Comparison of ENCODE assay signal across 9 cellular contexts in genomic region chr17:38742431-38743308, GRCh38. TPM values are rescaled to one million over a fixed set of nuclear protein-coding genes. Genes with fewer than 3 reads are reported as not detected.
DNase-seq lines count a peak whose midpoint lies in the region; ATAC-seq and TF ChIP-seq lines count a peak whose summit lies in the region.
"Had no signal": no experiment of that assay in that cellular context is flagged by ENCODE, and none has a peak within 500 bp of the region (broad histone marks: within the 10 kb centered on the region; RNA-seq: fewer than 3 reads in every experiment).

No MANE protein-coding gene starts in this region.

- TF ChIP-seq CTCF in hepatocyte (IDR thresholded peaks at IDR 0.05; ENCODE audit: poor library complexity): no peak
- no peak for TF ChIP-seq CTCF in thyroid gland (IDR thresholded peaks at IDR 0.05)
- no peak for TF ChIP-seq CTCF in PC-9 (conservative IDR thresholded peaks at IDR 0.05)

- H3K27me3 ChIP-seq in hepatocyte (no peaks in the 10 kb centered on the region), thyroid gland (no peaks in the 10 kb centered on the region), PC-9 (ENCODE audit: insufficient read depth, low read depth) (no peaks in the 10 kb centered on the region)

- H3K9me3 ChIP-seq in hepatocyte (ENCODE audit: low read depth) (no peaks in the 10 kb centered on the region), thyroid gland (no peaks in the 10 kb centered on the region), PC-9 (ENCODE audit: insufficient read depth, low read depth) (no peaks in the 10 kb centered on the region)

- 68% methylated on average over 22 of the region's 22 CpGs for WGBS in hepatocyte (ENCODE audit: low lambda C conversion rate, missing lambda C conversion rate)
- 31 to 34% methylated on average over 15 to 20 of the region's 22 CpGs for WGBS in thyroid gland, 2 donors

- H3K36me3 ChIP-seq in hepatocyte (replicated peaks; ENCODE audit: insufficient read depth, low read depth) (no peaks in the 10 kb centered on the region), thyroid gland (peaks cover 2 to 14% of the 10 kb centered on the region in 2 donors), PC-9 (ENCODE audit: low read depth) (peaks cover 9% of the 10 kb centered on the region; the same call in 1 of the 2 replicates)

- no peak overlapping the region for H2AFZ ChIP-seq in hepatocyte
- no peak overlapping the region for H2AFZ ChIP-seq in PC-9

- peak; percentile 84 for DNase-seq in AG08396 (ENCODE audit: low spot score)
- peak; percentile 83 for DNase-seq in NCI-H1092 (lab: John Stamatoyannopoulos, UW)
- peak; percentile 81 for DNase-seq in amniotic epithelial cell (ENCODE audit: low read depth)
- peak; percentile 86 for DNase-seq in hepatocyte (ENCODE audit: low spot score)
- DNase-seq in thyroid gland: peak; percentile 37 to 45
- DNase-seq in PC-9: no peak
- DNase-seq: activated B cell treated with CpG ODN at 0.5 μM for 24 hours had no signal

- ATAC-seq in GM19455 (IDR thresholded peaks at IDR 0.05; ENCODE audit: unreplicated experiment) (no peak), GM18520 (IDR thresholded peaks at IDR 0.05; ENCODE audit: unreplicated experiment) (no peak)

- no peak for TF ChIP-seq POLR2A in thyroid gland (IDR thresholded peaks at IDR 0.05)

- H3K4me3 ChIP-seq in hepatocyte (no peak overlapping the region), thyroid gland (replicated peaks in 1 of 3) (peak overlapping the region in 1 of 3 donors; percentile 0), PC-9 (no peak overlapping the region)

- POLR2A ChIA-PET in PC-9 (lab: Charles Lee; ENCODE audit: unreplicated experiment): no interaction called here

- peaks cover 33% of the 10 kb centered on the region; the same call in 1 of the 2 replicates for H3F3A ChIP-seq in PC-9 (ENCODE audit: insufficient read depth, low read depth)

- H3K4me1 ChIP-seq in hepatocyte (ENCODE audit: insufficient read depth): peaks cover 44% of the 10 kb centered on the region
- H3K4me1 ChIP-seq in thyroid gland: peaks cover 37 to 54% of the 10 kb centered on the region in 2 donors
- peaks cover 27% of the 10 kb centered on the region for H3K4me1 ChIP-seq in PC-9 (replicated peaks; ENCODE audit: insufficient read depth)

- no TSS peak for BruUV-seq in PC-9 (replicated peaks; lab: Mats Ljungman, UMichigan)

- H3K27ac ChIP-seq in hepatocyte (peak overlapping the region; percentile 94), thyroid gland (peak overlapping the region; percentile 8 to 57 (median 49)), PC-9 (no peak overlapping the region)

- H3K9me2 ChIP-seq in hepatocyte (replicated peaks; ENCODE audit: insufficient read depth) (no peaks in the 10 kb centered on the region), PC-9 (ENCODE audit: insufficient read depth) (no peaks in the 10 kb centered on the region)

- H4K20me1 ChIP-seq in hepatocyte (ENCODE audit: insufficient read depth, poor library complexity, severe bottlenecking) (peaks cover 63% of the 10 kb centered on the region), PC-9 (ENCODE audit: insufficient read depth) (peaks cover 52% of the 10 kb centered on the region)

- H3K79me2 ChIP-seq in hepatocyte (peaks cover 95% of the 10 kb centered on the region), PC-9 (ENCODE audit: low read depth) (peaks cover 64% of the 10 kb centered on the region)

- CTCF ChIA-PET in PC-9 (lab: Charles Lee): interaction anchor here (0.7 kb wide), 1 partner anchor 11 kb away, joined by 4 read pairs; no protein-coding TSS in a partner anchor

- H3K4me2 ChIP-seq in hepatocyte (peak overlapping the region; percentile 69), PC-9 (no peak overlapping the region)

- intact Hi-C loops in thyroid gland (cut with DNase I): no loop called here
- intact Hi-C loops in PC-9 (cut with micrococcal nuclease; ENCODE audit: unreplicated experiment): no loop called here

RNA-seq across cellular contexts. Expression of gene PCGF2, which starts 5.5 kb away (rescaled TPM):
- total RNA-seq in hepatocyte (7.2 and 8.7 TPM in 2 replicates), thyroid gland (10 to 100 TPM in 2 of 4 donors, 1 to 10 TPM in 2; 8.5 to 13.5 (median 10.9) TPM), PC-9 (2021) (26.9 and 43.3 TPM in 2 replicates)
- polyA plus RNA-seq in hepatocyte: 11.0 and 13.0 TPM in 2 replicates
- total RNA-seq: activated B cell treated with CpG ODN at 0.5 μM for 24 hours had no signal

RNA-seq across cellular contexts. Expression of gene PSMB3, which starts 9.9 kb away (rescaled TPM):
- 127 and 166 TPM in 2 replicates for total RNA-seq in hepatocyte
- polyA plus RNA-seq in hepatocyte: 252 and 275 TPM in 2 replicates
- 100 to 1,000 TPM; 135 to 256 (median 222) TPM for total RNA-seq in thyroid gland
- total RNA-seq in PC-9 (2021): 262 and 278 TPM in 2 replicates

RNA-seq across cellular contexts. Expression of gene CISD3, which starts 12.5 kb away (rescaled TPM):
- 4.9 and 5.0 TPM in 2 replicates for total RNA-seq in hepatocyte
- 37.0 and 41.6 TPM in 2 replicates for polyA plus RNA-seq in hepatocyte
- total RNA-seq in thyroid gland: 10 to 100 TPM; 12.4 to 29.0 (median 18.2) TPM
- 36.6 and 38.1 TPM in 2 replicates for total RNA-seq in PC-9 (2021)

RNA-seq across cellular contexts. Expression of gene MLLT6, which starts 37.6 kb away (rescaled TPM):
- total RNA-seq in hepatocyte (27.5 and 31.2 TPM in 2 replicates), thyroid gland (100 to 1,000 TPM; 111 to 192 (median 115) TPM), PC-9 (2021) (113 and 127 TPM in 2 replicates)
- 10.6 and 11.0 TPM in 2 replicates for polyA plus RNA-seq in hepatocyte

RNA-seq across cellular contexts. Expression of gene PIP4K2B, which starts 56.7 kb away (rescaled TPM):
- total RNA-seq in hepatocyte (39.3 and 46.8 TPM in 2 replicates), thyroid gland (10 to 100 TPM; 40.8 to 48.6 (median 43.8) TPM), PC-9 (2021) (40.6 and 47.4 TPM in 2 replicates)
- polyA plus RNA-seq in hepatocyte: 8.2 and 11.1 TPM in 2 replicates

Comparison
In these comparisons a context has a peak if more than half of its experiments do, and no peak if none do; other contexts are left out.
1. DNase-seq: peak in AG08396 (single experiment), NCI-H1092 (single experiment), amniotic epithelial cell (single experiment), hepatocyte (single experiment) and thyroid gland (2 of 2); none in PC-9 (0 of 2).